In genomic region chr16:3190949-3191353, GRCh38 we compare ENCODE assay signal across 8 cellular contexts. TPM values are rescaled to one million over a fixed set of nuclear protein-coding genes. Genes with fewer than 3 reads are reported as not detected.
DNase-seq lines count a peak whose midpoint lies in the region; ATAC-seq and TF ChIP-seq lines count a peak whose summit lies in the region.

No MANE protein-coding gene starts in this region.

- H2AK5ac ChIP-seq in trophoblast cell (ENCODE audit: low read length) = no peak overlapping the region

- H2BK120ac ChIP-seq in trophoblast cell (ENCODE audit: insufficient read depth, low read length, poor library complexity) = no peak overlapping the region

- peaks cover 7% of the 10 kb centered on the region for H3K4me1 Mint-ChIP-seq in endodermal cell

- DNase-seq in activated CD4-positive, alpha-beta T cell treated with anti-CD3 and anti-CD28 coated beads for 48 hours = peak; percentile 22
- DNase-seq in activated CD4-positive, alpha-beta T cell treated with anti-CD3 and anti-CD28 coated beads, Interleukin-2, amount 50 U/mL, for 4 hours = no peak
- DNase-seq in endodermal cell (no peak), trophoblast cell (peak in 1 of 2 donors; percentile 45)
- DNase-seq in effector CD4-positive, alpha-beta T cell = no peak
- DNase-seq in activated CD4-positive, CD25-positive, alpha-beta regulatory T cell (lab: John Stamatoyannopoulos, UW) = no peak

- no peak overlapping the region for H3K18ac ChIP-seq in trophoblast cell (ENCODE audit: low read length)

- H3K27ac ChIP-seq in OCI-LY3 (ENCODE audit: low read length) (0 out of 2 replicates have a peak overlapping the region, but pooled peaks have one; percentile 7), endodermal cell (ENCODE audit: low read depth, low read length) (no peak overlapping the region), trophoblast cell (ENCODE audit: low read depth, low read length) (no peak overlapping the region)

- no peak overlapping the region for H4K91ac ChIP-seq in trophoblast cell (ENCODE audit: low read depth, low read length)

- H3K4me3 Mint-ChIP-seq in endodermal cell = peak overlapping the region; percentile 93

- no peaks in the 10 kb centered on the region for H3K36me3 Mint-ChIP-seq in endodermal cell (ENCODE audit: low read depth)

- peaks cover 9% of the 10 kb centered on the region for H3K9me3 Mint-ChIP-seq in endodermal cell

- H3K27me3 Mint-ChIP-seq in endodermal cell (ENCODE audit: insufficient read depth) = peaks cover 68% of the 10 kb centered on the region

- no peak for ATAC-seq in GM19467 (IDR thresholded peaks at IDR 0.05; ENCODE audit: unreplicated experiment)

- H3K36me3 ChIP-seq in OCI-LY3 (replicated peaks; ENCODE audit: low read depth, low read length) (no peaks in the 10 kb centered on the region), endodermal cell (ENCODE audit: control insufficient read depth, insufficient read depth, low read length) (no peaks in the 10 kb centered on the region), trophoblast cell (ENCODE audit: control insufficient read depth in 1 of 2, insufficient read depth in 2 of 2, low read length in 2 of 2) (no peaks in the 10 kb centered on the region)

- WGBS in endodermal cell (ENCODE audit: insufficient coverage in 1 of 2, insufficient read length in 1 of 2), 2 experiments = 2 to 3% methylated on average over 14 to 16 of the region's 16 CpGs
- WGBS in trophoblast cell (ENCODE audit: extremely low coverage, insufficient coverage, insufficient read length) = no CpG with 5 or more reads among the region's 16 CpGs

- no peak overlapping the region for H2BK12ac ChIP-seq in trophoblast cell (ENCODE audit: low read length)

- H3K4me1 ChIP-seq in OCI-LY3 (ENCODE audit: low read length) (peaks cover 13% of the 10 kb centered on the region; the same call in 1 of the 2 replicates), endodermal cell (ENCODE audit: control insufficient read depth, insufficient read depth, low read length) (no peaks in the 10 kb centered on the region), trophoblast cell (ENCODE audit: control insufficient read depth in 1 of 2, insufficient read depth in 2 of 2, low read length in 2 of 2) (peaks cover 3 to 12% of the 10 kb centered on the region in 2 experiments)

- no peaks in the 10 kb centered on the region for H4K20me1 ChIP-seq in OCI-LY3 (ENCODE audit: insufficient read depth, low read length)

- H3K4ac ChIP-seq in trophoblast cell (ENCODE audit: low read depth, low read length) = no peak overlapping the region

- H2AFZ ChIP-seq in OCI-LY3 (ENCODE audit: low read depth, low read length) (peak overlapping the region; percentile 57; the same call in 1 of the 2 replicates), trophoblast cell (ENCODE audit: insufficient read depth, low read length, poor library complexity) (peak overlapping the region; percentile 5)

- no peaks in the 10 kb centered on the region for H3K79me1 ChIP-seq in trophoblast cell (ENCODE audit: low read length)

- H3K27me3 ChIP-seq in OCI-LY3 (ENCODE audit: low read depth, low read length) (no peaks in the 10 kb centered on the region), endodermal cell (ENCODE audit: control insufficient read depth, insufficient read depth, low read length, poor library complexity, severe bottlenecking) (peaks cover 44% of the 10 kb centered on the region), trophoblast cell (ENCODE audit: insufficient read depth, low read length) (peaks cover 6% of the 10 kb centered on the region)

- no peak overlapping the region for H4K8ac ChIP-seq in trophoblast cell (ENCODE audit: low read depth, low read length)

- no peak for TF ChIP-seq CTCF in OCI-LY3 (IDR thresholded peaks at IDR 0.05; ENCODE audit: low read depth, low read length)
- no peak for TF ChIP-seq CTCF in endodermal cell (conservative IDR thresholded peaks at IDR 0.05)

- peak overlapping the region; percentile 32 for H3K27ac Mint-ChIP-seq in endodermal cell

- peak overlapping the region; percentile 78 for H3K4me3 ChIP-seq in OCI-LY3 (ENCODE audit: low read length)
- H3K4me3 ChIP-seq in endodermal cell (ENCODE audit: low read length) = peak overlapping the region; percentile 88
- peak overlapping the region; percentile 54 for H3K4me3 ChIP-seq in trophoblast cell (ENCODE audit: low read depth, low read length)

- H3K9ac ChIP-seq in OCI-LY3 (ENCODE audit: low read length) (peak overlapping the region; percentile 26), endodermal cell (ENCODE audit: extremely low read depth, low read length, poor library complexity, severe bottlenecking) (no peak overlapping the region), trophoblast cell (ENCODE audit: low read length) (no peak overlapping the region)

- no peak overlapping the region for H2BK5ac ChIP-seq in trophoblast cell (ENCODE audit: low read depth, low read length, poor library complexity)

- no peak overlapping the region for H3K23ac ChIP-seq in trophoblast cell (ENCODE audit: low read length)

- H3K79me2 ChIP-seq in OCI-LY3 (ENCODE audit: low read length) (no peaks in the 10 kb centered on the region), trophoblast cell (ENCODE audit: control insufficient read depth, insufficient read depth, low read length, poor library complexity) (no peaks in the 10 kb centered on the region)

- no peak overlapping the region for H4K12ac ChIP-seq in trophoblast cell (ENCODE audit: low read depth, low read length)

- H3K9me3 ChIP-seq in OCI-LY3 (ENCODE audit: insufficient read depth, low read length) (no peaks in the 10 kb centered on the region), endodermal cell (ENCODE audit: control insufficient read depth, low read length) (no peaks in the 10 kb centered on the region), trophoblast cell (ENCODE audit: insufficient read depth, low read depth, low read length) (no peaks in the 10 kb centered on the region)

- H3K4me2 ChIP-seq in OCI-LY3 (ENCODE audit: low read length) (peak overlapping the region; percentile 62), trophoblast cell (ENCODE audit: low read length) (peak overlapping the region; percentile 61)

- no peak overlapping the region for H3K14ac ChIP-seq in trophoblast cell (ENCODE audit: low read length)

RNA-seq across cellular contexts. Expression of gene OR1F1, which starts 2.9 kb away (rescaled TPM):
- total RNA-seq in endodermal cell = under 1 TPM in 1 of 2 donors, not detected in 1; 0.29 TPM
- not detected for polyA plus RNA-seq in endodermal cell (2013, experiment 1 of 2)
- polyA plus RNA-seq in endodermal cell (2013, experiment 2 of 2) = not detected
- polyA plus RNA-seq in trophoblast cell (2013) = 0.06 TPM in 1 of 2 replicates, not detected in the other

RNA-seq across cellular contexts. Expression of gene ZNF200, which starts 44.0 kb away (rescaled TPM):
- total RNA-seq in endodermal cell = 10 to 100 TPM; 11.2 TPM
- polyA plus RNA-seq in endodermal cell (2013, experiment 1 of 2) = 11.4 TPM
- polyA plus RNA-seq in endodermal cell (2013, experiment 2 of 2) = 10.4 TPM
- 3.4 and 3.8 TPM in 2 replicates for polyA plus RNA-seq in trophoblast cell (2013)

RNA-seq across cellular contexts. Expression of gene ZNF213, which starts 56.1 kb away (rescaled TPM):
- 1 to 10 TPM; 5.1 to 6.3 TPM for total RNA-seq in endodermal cell
- 11.4 TPM for polyA plus RNA-seq in endodermal cell (2013, experiment 1 of 2)
- polyA plus RNA-seq in endodermal cell (2013, experiment 2 of 2) = 10.5 TPM
- 8.3 and 8.5 TPM in 2 replicates for polyA plus RNA-seq in trophoblast cell (2013)
